ENCODE assay signal across 8 cellular contexts in the genomic region with DNA sequence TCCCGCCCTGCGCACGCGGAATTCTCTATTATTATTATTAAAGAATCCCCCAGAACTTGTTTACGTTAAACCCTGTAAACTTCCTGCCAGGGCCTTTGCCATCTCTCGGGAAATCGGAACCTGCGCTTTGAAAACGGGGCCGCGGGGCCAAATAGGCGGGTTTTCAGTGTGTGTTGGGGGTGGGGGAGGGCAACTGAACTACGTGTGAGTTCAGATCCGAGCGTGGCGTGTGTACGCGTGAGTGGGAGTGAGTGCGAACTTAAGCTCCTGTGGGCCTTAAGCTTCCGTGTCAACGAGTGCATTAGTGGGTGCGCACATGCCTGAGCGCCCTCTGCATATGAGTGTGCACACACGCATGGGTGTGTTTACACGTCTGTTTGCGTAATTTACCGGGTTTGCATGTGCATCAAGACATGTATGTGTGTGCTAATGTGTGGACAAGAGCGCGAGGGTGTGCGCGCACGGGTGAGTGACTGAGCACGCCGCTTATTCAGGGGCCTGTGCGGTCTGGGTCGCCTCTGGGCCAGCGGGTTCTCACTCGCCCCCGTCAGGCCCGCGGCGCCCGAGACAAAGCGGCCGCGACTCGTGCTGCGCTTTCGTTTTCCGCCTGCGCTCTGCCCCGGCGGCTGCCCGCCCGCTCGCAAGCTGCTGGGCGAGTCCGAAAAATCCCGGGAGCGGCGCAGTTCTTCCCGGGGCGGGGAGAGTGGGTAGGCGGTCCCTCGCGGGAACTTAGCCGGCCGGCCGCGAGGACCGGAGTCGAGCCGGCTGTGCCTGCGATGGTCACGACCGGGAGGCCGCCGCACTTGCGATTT. TPM values are rescaled to one million over a fixed set of nuclear protein-coding genes. Genes with fewer than 3 reads are reported as not detected.
DNase-seq lines count a peak whose midpoint lies in the region; ATAC-seq and TF ChIP-seq lines count a peak whose summit lies in the region.

No MANE protein-coding gene starts in this region.

- intact Hi-C loops in right cardiac atrium (cut with DNase I), result no loop called here

- peak overlapping the region; percentile 87 for H3K27ac Mint-ChIP-seq in HFFc6
- H3K27ac Mint-ChIP-seq in activated naive CD8-positive, alpha-beta T cell, result peak overlapping the region; percentile 46

- no peaks in the 10 kb centered on the region for H3K4me1 ChIP-seq in right cardiac atrium (ENCODE audit: control insufficient read depth, insufficient read depth, low read length)

- peaks cover 23% of the 10 kb centered on the region for H3K36me3 Mint-ChIP-seq in HFFc6 (ENCODE audit: low read depth)
- H3K36me3 Mint-ChIP-seq in activated naive CD8-positive, alpha-beta T cell, result no peaks in the 10 kb centered on the region

- H3K4me3 ChIP-seq in right cardiac atrium (ENCODE audit: low read length) (peak overlapping the region; percentile 68), skeletal muscle cell (ENCODE audit: low read depth, low read length) (peak overlapping the region; percentile 52)

- no peaks in the 10 kb centered on the region for H3K9me3 Mint-ChIP-seq in HFFc6
- H3K9me3 Mint-ChIP-seq in activated naive CD8-positive, alpha-beta T cell (ENCODE audit: low read depth), result no peaks in the 10 kb centered on the region

- WGBS in right cardiac atrium, result under 1% methylated on average over 79 of the region's 79 CpGs

- H3K9me3 ChIP-seq in right cardiac atrium (ENCODE audit: control insufficient read depth, low read length), result no peaks in the 10 kb centered on the region

- DNase-seq in AG20443 (ENCODE audit: low spot score), result peak; percentile 88
- peak; percentile 78 for DNase-seq in HFFc6
- peak; percentile 67 to 82 (median 74) for DNase-seq in right cardiac atrium
- no peak for DNase-seq in skeletal muscle cell (ENCODE audit: low read depth)
- no peak for DNase-seq in SKM-1 treated with dmso at 0.1 percent for 144 hours (lab: John Stamatoyannopoulos, UW; ENCODE audit: unreplicated experiment)

- H3K4me3 Mint-ChIP-seq in HFFc6, result peak overlapping the region; percentile 95
- H3K4me3 Mint-ChIP-seq in activated naive CD8-positive, alpha-beta T cell, result peak overlapping the region; percentile 86

- peak; percentile 66 to 67 for ATAC-seq in right cardiac atrium
- ATAC-seq in GM21447 (IDR thresholded peaks at IDR 0.05; ENCODE audit: unreplicated experiment), result no peak
- ATAC-seq in GM21528 (IDR thresholded peaks at IDR 0.05; ENCODE audit: low FRiP score, unreplicated experiment), result no peak

- H3K27me3 ChIP-seq in right cardiac atrium (ENCODE audit: control insufficient read depth, insufficient read depth), result no peaks in the 10 kb centered on the region

- no peak overlapping the region for H3K27ac ChIP-seq in right cardiac atrium (ENCODE audit: low read length)

- peaks cover 36% of the 10 kb centered on the region for H3K27me3 Mint-ChIP-seq in HFFc6 (ENCODE audit: insufficient read depth)
- H3K27me3 Mint-ChIP-seq in activated naive CD8-positive, alpha-beta T cell, result peaks cover 51% of the 10 kb centered on the region

- no peak for TF ChIP-seq CTCF in HFFc6 (IDR thresholded peaks at IDR 0.05)

- peaks cover 37% of the 10 kb centered on the region for H3K4me1 Mint-ChIP-seq in HFFc6 (ENCODE audit: low read depth)
- H3K4me1 Mint-ChIP-seq in activated naive CD8-positive, alpha-beta T cell (ENCODE audit: low read depth), result peaks cover 34% of the 10 kb centered on the region

RNA-seq across cellular contexts. Expression of gene FOXF1, which starts 1.2 kb away (rescaled TPM):
- 10 to 100 TPM; 12.5 to 20.5 (median 17.9) TPM for total RNA-seq in HFFc6 (2021; fragmentation: NEBNext Ultra II Directional; extraction: Animal tissue kit (Norgen Biotek cat#: 25700))
- total RNA-seq in right cardiac atrium, result under 1 TPM; 0.14 to 0.71 (median 0.28) TPM
- polyA plus RNA-seq in right cardiac atrium, result 0.84 TPM

RNA-seq across cellular contexts. Expression of gene MTHFSD, which starts 45.9 kb away (rescaled TPM):
- total RNA-seq in HFFc6 (2021; fragmentation: NEBNext Ultra II Directional; extraction: Animal tissue kit (Norgen Biotek cat#: 25700)), result 10 to 100 TPM; 16.8 to 18.6 (median 17.0) TPM
- 10 to 100 TPM in 3 of 4 donors, 1 to 10 TPM in 1; 9.0 to 14.7 (median 12.5) TPM for total RNA-seq in right cardiac atrium
- 8.8 TPM for polyA plus RNA-seq in right cardiac atrium

RNA-seq across cellular contexts. Expression of gene FOXC2, which starts 57.5 kb away (rescaled TPM):
- 1 to 10 TPM; 6.3 to 8.4 (median 7.9) TPM for total RNA-seq in HFFc6 (2021; fragmentation: NEBNext Ultra II Directional; extraction: Animal tissue kit (Norgen Biotek cat#: 25700))
- 1 to 10 TPM; 2.3 to 3.7 (median 2.8) TPM for total RNA-seq in right cardiac atrium
- 1.1 TPM for polyA plus RNA-seq in right cardiac atrium

Comparison
In these comparisons a context has a peak if more than half of its experiments do, and no peak if none do; other contexts are left out.
1. DNase-seq: peak in AG20443 (single experiment), HFFc6 (single experiment) and right cardiac atrium (3 of 3); none in skeletal muscle cell (single experiment) and SKM-1 treated with dmso at 0.1 percent for 144 hours (single experiment).
2. ATAC-seq: peak in right cardiac atrium (2 of 2); none in GM21447 (single experiment) and GM21528 (single experiment).
3. RNA of gene FOXF1, which starts 1.2 kb away (total RNA-seq): 12.5 to 20.5 TPM in HFFc6; 0.14 to 0.71 TPM in right cardiac atrium; every median in the first group is over 4 times any median in the second.